ENCODE assay signal across 1 cellular context in genomic region chr3:58203541-58203940, GRCh38.
TF ChIP-seq lines count a peak whose summit lies in the region.

No MANE protein-coding gene starts in this region.

TF ChIP-seq in HepG2, 621 proteins besides CTCF, POLR2A, EP300 and RAD21:
- TF ChIP-seq, protein P1, sequence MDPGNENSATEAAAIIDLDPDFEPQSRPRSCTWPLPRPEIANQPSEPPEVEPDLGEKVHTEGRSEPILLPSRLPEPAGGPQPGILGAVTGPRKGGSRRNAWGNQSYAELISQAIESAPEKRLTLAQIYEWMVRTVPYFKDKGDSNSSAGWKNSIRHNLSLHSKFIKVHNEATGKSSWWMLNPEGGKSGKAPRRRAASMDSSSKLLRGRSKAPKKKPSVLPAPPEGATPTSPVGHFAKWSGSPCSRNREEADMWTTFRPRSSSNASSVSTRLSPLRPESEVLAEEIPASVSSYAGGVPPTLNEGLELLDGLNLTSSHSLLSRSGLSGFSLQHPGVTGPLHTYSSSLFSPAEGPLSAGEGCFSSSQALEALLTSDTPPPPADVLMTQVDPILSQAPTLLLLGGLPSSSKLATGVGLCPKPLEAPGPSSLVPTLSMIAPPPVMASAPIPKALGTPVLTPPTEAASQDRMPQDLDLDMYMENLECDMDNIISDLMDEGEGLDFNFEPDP (CRISPR knock-in tag; conservative IDR thresholded peaks at IDR 0.05) = no peak
- TF ChIP-seq ZNF276 (CRISPR knock-in tag; IDR thresholded peaks at IDR 0.05; ENCODE audit: low read depth) = no peak
- no peak for TF ChIP-seq ZFP90 (CRISPR knock-in tag; IDR thresholded peaks at IDR 0.05; ENCODE audit: borderline replicate concordance)
- TF ChIP-seq ZNF280B (CRISPR knock-in tag; IDR thresholded peaks at IDR 0.05; ENCODE audit: borderline replicate concordance) = no peak
- TF ChIP-seq TP53 (CRISPR knock-in tag; conservative IDR thresholded peaks at IDR 0.05) = no peak
- no peak for TF ChIP-seq E2F1 (CRISPR knock-in tag; IDR thresholded peaks at IDR 0.05)
- TF ChIP-seq ZNF331 (CRISPR knock-in tag; IDR thresholded peaks at IDR 0.05) = no peak
- no peak for TF ChIP-seq ZXDC (CRISPR knock-in tag; IDR thresholded peaks at IDR 0.05)
- TF ChIP-seq MIER3 (CRISPR knock-in tag; IDR thresholded peaks at IDR 0.05; ENCODE audit: borderline replicate concordance) = no peak
- no peak for TF ChIP-seq MLLT10 (CRISPR knock-in tag; IDR thresholded peaks at IDR 0.05)
- no peak for TF ChIP-seq TBL1XR1 (IDR thresholded peaks at IDR 0.05; ENCODE audit: borderline replicate concordance, low read length, partially characterized antibody)
